Comparison of ENCODE assay signal across 16 cellular contexts in the genomic region with DNA sequence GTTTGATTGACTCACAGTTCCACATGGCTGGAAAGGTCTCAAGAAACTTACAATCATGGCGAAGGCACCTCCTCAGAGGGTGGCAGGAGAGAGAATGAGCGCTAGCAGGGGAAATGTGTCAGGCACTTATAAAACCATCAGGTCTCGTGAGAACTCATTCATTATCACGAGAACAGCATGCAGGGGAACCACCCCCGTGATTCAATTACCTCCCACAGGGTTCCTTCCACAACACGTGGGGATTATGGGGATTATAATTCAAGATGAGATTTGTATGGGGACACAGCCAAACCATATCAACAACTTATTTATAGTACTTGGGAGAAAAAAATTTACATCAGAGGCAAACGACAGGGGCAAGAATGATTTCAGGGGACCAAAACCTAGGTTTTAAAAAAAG. TPM values are rescaled to one million over a fixed set of nuclear protein-coding genes. Genes with fewer than 3 reads are reported as not detected.
DNase-seq lines count a peak whose midpoint lies in the region; ATAC-seq and TF ChIP-seq lines count a peak whose summit lies in the region.
"Had no signal": no experiment of that assay in that cellular context is flagged by ENCODE, and none has a peak within 500 bp of the region (broad histone marks: within the 10 kb centered on the region; RNA-seq: fewer than 3 reads in every experiment).

No MANE protein-coding gene starts in this region.

- no TSS peak for BruUV-seq in Panc1 (replicated peaks; lab: Mats Ljungman, UMichigan)

- H3K4me2 ChIP-seq in mesenchymal stem cell (ENCODE audit: low read length, poor library complexity, severe bottlenecking) (no peak overlapping the region), SK-N-SH (no peak overlapping the region), GM23338 (no peak overlapping the region)

- H2BK5ac ChIP-seq in mesenchymal stem cell (ENCODE audit: low read depth, low read length, poor library complexity, severe bottlenecking) = no peak overlapping the region

- H3K27me3 Mint-ChIP-seq in activated CD8-positive, alpha-beta T cell treated with anti-CD3 and anti-CD28 coated beads, Interleukin-2, amount 10 ng/mL, durations not matched to agents 7 days and 5 days (ENCODE audit: low read depth) = peaks cover 49% of the 10 kb centered on the region
- H3K27me3 Mint-ChIP-seq in GM23338 (ENCODE audit: insufficient read depth, low read depth, poor library complexity) = peaks cover 30% of the 10 kb centered on the region

- H3K9me3 ChIP-seq in Panc1 (ENCODE audit: control insufficient read depth, insufficient read depth, low read depth, low read length) (no peaks in the 10 kb centered on the region), mesenchymal stem cell (ENCODE audit: control insufficient read depth, low read length) (no peaks in the 10 kb centered on the region), subcutaneous abdominal adipose tissue (ENCODE audit: control insufficient read depth in 5 of 5, low read length in 5 of 5) (no peaks in the 10 kb centered on the region), SK-N-SH (no peaks in the 10 kb centered on the region)

- peaks cover 8% of the 10 kb centered on the region for H3K4me1 Mint-ChIP-seq in activated CD8-positive, alpha-beta T cell treated with anti-CD3 and anti-CD28 coated beads, Interleukin-2, amount 10 ng/mL, durations not matched to agents 7 days and 5 days (ENCODE audit: low read depth)
- peaks cover 15% of the 10 kb centered on the region for H3K4me1 Mint-ChIP-seq in GM23338

- H3F3A ChIP-seq in SK-N-SH (replicated peaks; ENCODE audit: insufficient read depth) (no peaks in the 10 kb centered on the region), GM23338 (replicated peaks; ENCODE audit: low read depth) (no peaks in the 10 kb centered on the region)

- no peak for TF ChIP-seq RAD21 in SK-N-SH (IDR thresholded peaks at IDR 0.05; ENCODE audit: low read length)

- no peak overlapping the region for H2BK120ac ChIP-seq in mesenchymal stem cell (ENCODE audit: low read depth, low read length)

- no peak for ATAC-seq in Panc1
- ATAC-seq in activated CD8-positive, alpha-beta T cell treated with anti-CD3 and anti-CD28 coated beads, Interleukin-2, amount 10 ng/mL, durations not matched to agents 7 days and 5 days = no peak
- ATAC-seq in GM23338 = no peak
- ATAC-seq: activated naive CD4-positive, alpha-beta T cell treated with anti-CD3 and anti-CD28 coated beads, Interleukin-2, amount 50 U/mL, for 72 hours; activated T-cell treated with anti-CD3 and anti-CD28 coated beads, Interleukin-2, amount 50 U/mL, for 72 hours had no signal

- H3K4me3 Mint-ChIP-seq in activated CD8-positive, alpha-beta T cell treated with anti-CD3 and anti-CD28 coated beads, Interleukin-2, amount 10 ng/mL, durations not matched to agents 7 days and 5 days = no peak overlapping the region
- no peak overlapping the region for H3K4me3 Mint-ChIP-seq in GM23338
- H3K4me3 Mint-ChIP-seq: activated T-cell treated with anti-CD3 and anti-CD28 coated beads, Interleukin-2, amount 50 U/mL, for 72 hours; IgD-negative memory B cell had no signal

- TF ChIP-seq EP300 in SK-N-SH (IDR thresholded peaks at IDR 0.05; ENCODE audit: borderline replicate concordance in 1 of 2, low read depth in 1 of 2, low read length in 1 of 2) = no peak

- H3K18ac ChIP-seq in mesenchymal stem cell (ENCODE audit: low read depth in 1 of 2, low read length in 2 of 2) = peak overlapping the region in 1 of 2 experiments; percentile 18

- WGBS in mesenchymal stem cell = 86% methylated on average over 3 of the region's 7 CpGs
- 87% methylated on average over 7 of the region's 7 CpGs for WGBS in SK-N-SH (ENCODE audit: low lambda C conversion rate)

- peak; percentile 9 for DNase-seq in activated CD4-positive, alpha-beta T cell treated with anti-CD3 and anti-CD28 coated beads for 48 hours
- DNase-seq in activated CD4-positive, alpha-beta T cell treated with anti-CD3 and anti-CD28 coated beads for 1 hour = no peak
- DNase-seq in Panc1 (ENCODE audit: low read depth, low spot score) (no peak), mesenchymal stem cell (no peak), SK-N-SH (no peak), GM23338 (ENCODE audit: low spot score) (no peak)
- no peak for DNase-seq in activated CD8-positive, alpha-beta T cell treated with anti-CD3 and anti-CD28 coated beads, Interleukin-2, amount 10 ng/mL, durations not matched to agents 7 days and 5 days
- DNase-seq: activated T-cell treated with anti-CD3 and anti-CD28 coated beads, Interleukin-2, amount 50 U/mL, for 72 hours; CD4-positive, alpha-beta memory T cell; NCI-H1694 treated with DMSO at 0.1 percent for 48 hours; SHP77 had no signal

- H3K9me2 ChIP-seq in SK-N-SH = no peaks in the 10 kb centered on the region
- peaks cover 7% of the 10 kb centered on the region; the same call in 1 of the 2 replicates for H3K9me2 ChIP-seq in GM23338 (ENCODE audit: insufficient read depth)

- H4K8ac ChIP-seq in mesenchymal stem cell (ENCODE audit: low read length) = peak overlapping the region; percentile 62

- H3K9ac ChIP-seq in mesenchymal stem cell (ENCODE audit: low read length) = no peak overlapping the region
- no peak overlapping the region for H3K9ac ChIP-seq in subcutaneous abdominal adipose tissue (ENCODE audit: low read length in 5 of 5)
- H3K9ac ChIP-seq in SK-N-SH = no peak overlapping the region

- CTCF ChIA-PET in Panc1 (lab: Charles Lee) (no interaction called here), SK-N-SH (lab: Yijun Ruan, JAX) (no interaction called here)
- CTCF ChIA-PET in activated CD8-positive, alpha-beta T cell treated with anti-CD3 and anti-CD28 coated beads, Interleukin-2, amount 10 ng/mL, durations not matched to agents 7 days and 5 days (lab: Charles Lee) = no interaction called here

- no peak overlapping the region for H3K14ac ChIP-seq in mesenchymal stem cell (ENCODE audit: low read length in 2 of 2)

- H4K20me1 ChIP-seq in SK-N-SH (ENCODE audit: insufficient read depth) = no peaks in the 10 kb centered on the region
- no peaks in the 10 kb centered on the region for H4K20me1 ChIP-seq in GM23338 (replicated peaks; ENCODE audit: insufficient read depth)

- no peak overlapping the region for H3K4ac ChIP-seq in mesenchymal stem cell (ENCODE audit: low read depth in 1 of 2, low read length in 2 of 2)

- H2BK15ac ChIP-seq in mesenchymal stem cell (ENCODE audit: low read depth, poor library complexity, severe bottlenecking) = no peak overlapping the region

- H2BK12ac ChIP-seq in mesenchymal stem cell (ENCODE audit: low read length in 2 of 2) = no peak overlapping the region

- H2AFZ ChIP-seq in mesenchymal stem cell (ENCODE audit: low read depth, low read length) = no peak overlapping the region
- no peak overlapping the region for H2AFZ ChIP-seq in SK-N-SH (ENCODE audit: low read depth)
- H2AFZ ChIP-seq in GM23338 = no peak overlapping the region

- H3K23ac ChIP-seq in mesenchymal stem cell (ENCODE audit: low read length in 2 of 2) = no peak overlapping the region

- no peaks in the 10 kb centered on the region for H3K36me3 Mint-ChIP-seq in activated CD8-positive, alpha-beta T cell treated with anti-CD3 and anti-CD28 coated beads, Interleukin-2, amount 10 ng/mL, durations not matched to agents 7 days and 5 days (ENCODE audit: low read depth)
- H3K36me3 Mint-ChIP-seq in GM23338 (ENCODE audit: low read depth) = no peaks in the 10 kb centered on the region
- H3K36me3 Mint-ChIP-seq: CD4-positive, alpha-beta memory T cell had no signal

- H3K27me3 ChIP-seq in Panc1 (ENCODE audit: control insufficient read depth, insufficient read depth, low read length) (no peaks in the 10 kb centered on the region), mesenchymal stem cell (ENCODE audit: control insufficient read depth in 1 of 2, insufficient read depth in 1 of 2, low read length in 2 of 2) (no peaks in the 10 kb centered on the region), subcutaneous abdominal adipose tissue (ENCODE audit: control insufficient read depth in 5 of 5, insufficient read depth in 4 of 5, low read length in 5 of 5) (no peaks in the 10 kb centered on the region), SK-N-SH (ENCODE audit: insufficient read depth) (no peaks in the 10 kb centered on the region), GM23338 (ENCODE audit: insufficient read depth) (peaks cover 50% of the 10 kb centered on the region)

- H3K79me1 ChIP-seq in mesenchymal stem cell (replicated peaks; ENCODE audit: low read length, poor library complexity, severe bottlenecking) = peaks cover 24% of the 10 kb centered on the region

- POLR2A ChIA-PET in Panc1 (lab: Charles Lee) (no interaction called here), SK-N-SH (lab: Yijun Ruan, JAX) (no interaction called here)
- POLR2A ChIA-PET in activated CD8-positive, alpha-beta T cell treated with anti-CD3 and anti-CD28 coated beads, Interleukin-2, amount 10 ng/mL, durations not matched to agents 7 days and 5 days (lab: Charles Lee) = no interaction called here

- H3K4me1 ChIP-seq in Panc1 (ENCODE audit: control insufficient read depth, insufficient read depth, low read length) (peaks cover 50% of the 10 kb centered on the region), mesenchymal stem cell (ENCODE audit: control insufficient read depth, insufficient read depth, low read depth, low read length) (peaks cover 9% of the 10 kb centered on the region), subcutaneous abdominal adipose tissue (ENCODE audit: control insufficient read depth in 5 of 5, insufficient read depth in 5 of 5, low read length in 5 of 5) (peaks cover 2 to 34% (median 31%) of the 10 kb centered on the region in 5 donors), SK-N-SH (ENCODE audit: control insufficient read depth in 1 of 2, insufficient read depth in 2 of 2, low read depth in 1 of 2, low read length in 1 of 2) (peaks cover 8 to 11% of the 10 kb centered on the region in 2 experiments; a peak in 3 of 4 replicates), GM23338 (ENCODE audit: insufficient read depth) (peaks cover 9% of the 10 kb centered on the region)

- H3K9me3 Mint-ChIP-seq in activated CD8-positive, alpha-beta T cell treated with anti-CD3 and anti-CD28 coated beads, Interleukin-2, amount 10 ng/mL, durations not matched to agents 7 days and 5 days (ENCODE audit: insufficient read depth) = no peaks in the 10 kb centered on the region
- no peaks in the 10 kb centered on the region for H3K9me3 Mint-ChIP-seq in GM23338
- H3K9me3 Mint-ChIP-seq: activated naive CD4-positive, alpha-beta T cell treated with anti-CD3 and anti-CD28 coated beads, Interleukin-2, amount 50 U/mL, for 72 hours; activated T-cell treated with anti-CD3 and anti-CD28 coated beads, Interleukin-2, amount 50 U/mL, for 72 hours; CD4-positive, alpha-beta memory T cell had no signal

- intact Hi-C loops in Panc1 (cut with micrococcal nuclease; ENCODE audit: unreplicated experiment) = no loop called here

- in situ Hi-C loops in Panc1 (cut with HindIII; ENCODE audit: low pct_unique_long_range_greater_than_20kb, low sequenced_read_pairs) = no loop called here

- no peak for TF ChIP-seq CTCF in Panc1 (IDR thresholded peaks at IDR 0.05)
- TF ChIP-seq CTCF in SK-N-SH (IDR thresholded peaks at IDR 0.05) = no peak
- no peak for TF ChIP-seq CTCF in GM23338 (conservative IDR thresholded peaks at IDR 0.05; ENCODE audit: low read depth in 2 of 2)

- H3K36me3 ChIP-seq in Panc1 (ENCODE audit: control insufficient read depth, insufficient read depth, low read length) (no peaks in the 10 kb centered on the region), mesenchymal stem cell (ENCODE audit: control insufficient read depth in 1 of 2, insufficient read depth in 2 of 2, low read depth in 1 of 2, low read length in 2 of 2) (peaks cover 2 to 9% of the 10 kb centered on the region in 2 experiments), subcutaneous abdominal adipose tissue (ENCODE audit: control insufficient read depth in 5 of 5, insufficient read depth in 5 of 5, low read length in 5 of 5) (peaks cover 0 to 13% (median 8%) of the 10 kb centered on the region in 5 donors), SK-N-SH (replicated peaks in 1 of 2; ENCODE audit: control insufficient read depth in 1 of 2, insufficient read depth in 2 of 2, low read length in 1 of 2) (peaks cover 0 to 4% of the 10 kb centered on the region in 2 experiments), GM23338 (ENCODE audit: insufficient read depth) (no peaks in the 10 kb centered on the region)

- H3K27ac Mint-ChIP-seq in activated CD8-positive, alpha-beta T cell treated with anti-CD3 and anti-CD28 coated beads, Interleukin-2, amount 10 ng/mL, durations not matched to agents 7 days and 5 days = no peak overlapping the region
- no peak overlapping the region for H3K27ac Mint-ChIP-seq in GM23338
- H3K27ac Mint-ChIP-seq: activated naive CD4-positive, alpha-beta T cell treated with anti-CD3 and anti-CD28 coated beads, Interleukin-2, amount 50 U/mL, for 72 hours; activated T-cell treated with anti-CD3 and anti-CD28 coated beads, Interleukin-2, amount 50 U/mL, for 72 hours; CD4-positive, alpha-beta memory T cell; IgD-negative memory B cell; progenitor cell of endocrine pancreas had no signal

- H3K79me2 ChIP-seq in SK-N-SH (ENCODE audit: insufficient read depth) = peaks cover 4% of the 10 kb centered on the region; the same call in 1 of the 2 replicates
- no peaks in the 10 kb centered on the region for H3K79me2 ChIP-seq in GM23338 (replicated peaks; ENCODE audit: insufficient read depth)

- peak overlapping the region; percentile 45 for H2AK5ac ChIP-seq in mesenchymal stem cell (ENCODE audit: low read length, severe bottlenecking)

- H4K91ac ChIP-seq in mesenchymal stem cell (ENCODE audit: low read length) = no peak overlapping the region

- H3K27ac ChIP-seq in Panc1 (ENCODE audit: low read length) = peak overlapping the region; percentile 99
- H3K27ac ChIP-seq in mesenchymal stem cell (ENCODE audit: low read length, poor library complexity, severe bottlenecking) = no peak overlapping the region
- peak overlapping the region; percentile 95 for H3K27ac ChIP-seq in subcutaneous abdominal adipose tissue (ENCODE audit: low read depth, low read length)
- no peak overlapping the region for H3K27ac ChIP-seq in SK-N-SH (ENCODE audit: low read depth in 2 of 2, low read length in 1 of 2)
- no peak overlapping the region for H3K27ac ChIP-seq in GM23338 (ENCODE audit: low read depth)
- H3K27ac ChIP-seq: epithelial cell of prostate had no signal

- H3K4me3 ChIP-seq in Panc1 (ENCODE audit: low read depth in 2 of 2, low read length in 2 of 2) = peak overlapping the region in 1 of 2 experiments; percentile 77; a peak in 1 of 4 replicates
- H3K4me3 ChIP-seq in mesenchymal stem cell (ENCODE audit: insufficient read depth in 1 of 2, low read depth in 1 of 2, low read length in 2 of 2) = no peak overlapping the region
- H3K4me3 ChIP-seq in subcutaneous abdominal adipose tissue (ENCODE audit: low read depth in 1 of 5, low read length in 5 of 5) = no peak overlapping the region
- H3K4me3 ChIP-seq in SK-N-SH (ENCODE audit: low read depth in 2 of 2, low read length in 1 of 2) = no peak overlapping the region
- H3K4me3 ChIP-seq in GM23338 = no peak overlapping the region

RNA-seq across cellular contexts. Expression of a gene that starts 3.0 kb away (rescaled TPM):
- total RNA-seq in Panc1 (2021; ENCODE audit: unreplicated experiment) = 35.3 TPM
- 31.8 TPM for polyA plus RNA-seq in Panc1 (2012; ENCODE audit: insufficient read length)
- 12.5 TPM for polyA plus RNA-seq in mesenchymal stem cell (2013, experiment 1 of 2)
- 11.9 TPM for polyA plus RNA-seq in mesenchymal stem cell (2013, experiment 2 of 2)
- polyA plus RNA-seq in SK-N-SH (2012; rRNA removed) (22.0 and 25.5 TPM in 2 replicates), GM23338 (2016; fragmentation: Nextera tagmentation; extraction: Ambion mirVana) (1.0 and 1.3 TPM in 2 replicates)
- polyA plus RNA-seq in SK-N-SH (2012; cell fraction: cytosol; rRNA removed) = 6.5 and 11.4 TPM in 2 replicates
- polyA plus RNA-seq in SK-N-SH (2012; cell fraction: nucleus; rRNA removed) = 106 and 111 TPM in 2 replicates
- 1 to 10 TPM in 1 of 2 experiments, under 1 TPM in 1; 0.66 to 1.0 TPM for total RNA-seq in activated CD8-positive, alpha-beta T cell treated with anti-CD3 and anti-CD28 coated beads, Interleukin-2, amount 10 ng/mL, durations not matched to agents 7 days and 5 days
- 3.8 and 4.0 TPM in 2 replicates for total RNA-seq in GM23338 (2014; rRNA removed; shearing (Covaris generic))
- polyA plus RNA-seq: IgD-negative memory B cell had no signal

Comparison
In these comparisons a context has a peak if more than half of its experiments do, and no peak if none do; other contexts are left out.
1. H3K27ac ChIP-seq: peak in Panc1 (single experiment) and subcutaneous abdominal adipose tissue (single experiment); none in mesenchymal stem cell (single experiment), SK-N-SH (0 of 2) and GM23338 (single experiment).